ENCODE assay signal across 2 cellular contexts in genomic region chr6:111474771-111475170, GRCh38.
TF ChIP-seq lines count a peak whose summit lies in the region.

No MANE protein-coding gene starts in this region.

TF ChIP-seq in HepG2, 621 proteins besides CTCF, POLR2A, EP300 and RAD21:
- TF ChIP-seq ZNF160 (CRISPR knock-in tag; IDR thresholded peaks at IDR 0.05) = no peak
- TF ChIP-seq TFE3 (CRISPR knock-in tag; IDR thresholded peaks at IDR 0.05) = no peak
- TF ChIP-seq ZNF768 (CRISPR knock-in tag; IDR thresholded peaks at IDR 0.05) = no peak
- TF ChIP-seq ZNF276 (CRISPR knock-in tag; IDR thresholded peaks at IDR 0.05; ENCODE audit: low read depth) = no peak
- TF ChIP-seq ZNF142 (CRISPR knock-in tag; IDR thresholded peaks at IDR 0.05) = no peak
- TF ChIP-seq HDAC1 (CRISPR knock-in tag; IDR thresholded peaks at IDR 0.05) = no peak
- TF ChIP-seq MYNN (CRISPR knock-in tag; IDR thresholded peaks at IDR 0.05; ENCODE audit: low read depth) = no peak
- TF ChIP-seq ZNF552 (CRISPR knock-in tag; IDR thresholded peaks at IDR 0.05; ENCODE audit: borderline replicate concordance) = no peak
- no peak for TF ChIP-seq DRAP1 (CRISPR knock-in tag; IDR thresholded peaks at IDR 0.05)
- TF ChIP-seq ETV5 (CRISPR knock-in tag; IDR thresholded peaks at IDR 0.05; ENCODE audit: borderline replicate concordance) = no peak
- no peak for TF ChIP-seq ZNF326 (CRISPR knock-in tag; IDR thresholded peaks at IDR 0.05; ENCODE audit: borderline replicate concordance)
- TF ChIP-seq ZBTB46 (CRISPR knock-in tag; IDR thresholded peaks at IDR 0.05; ENCODE audit: borderline replicate concordance) = no peak
- TF ChIP-seq ZFP41 (CRISPR knock-in tag; IDR thresholded peaks at IDR 0.05; ENCODE audit: borderline replicate concordance) = no peak

TF ChIP-seq in K562, 482 proteins besides CTCF, POLR2A, EP300 and RAD21:
- TF ChIP-seq ZNF699 (CRISPR knock-in tag; IDR thresholded peaks at IDR 0.05; ENCODE audit: insufficient replicate concordance) (no peak), FOXP4 (CRISPR knock-in tag; IDR thresholded peaks at IDR 0.05; ENCODE audit: borderline replicate concordance) (no peak), NUFIP1 (IDR thresholded peaks at IDR 0.05; ENCODE audit: partially characterized antibody) (no peak), GTF2B (IDR thresholded peaks at IDR 0.05; ENCODE audit: extremely low read depth, insufficient read length) (no peak), ETV1 (tag; conservative IDR thresholded peaks at IDR 0.05; ENCODE audit: low read depth) (no peak), NELFE (IDR thresholded peaks at IDR 0.05; ENCODE audit: insufficient read depth, insufficient read length) (no peak), BRD4 (IDR thresholded peaks at IDR 0.05) (no peak), GABPB2 (CRISPR knock-in tag; conservative IDR thresholded peaks at IDR 0.05) (no peak), CEBPG (CRISPR knock-in tag; IDR thresholded peaks at IDR 0.05) (no peak), CEBPG (tag; conservative IDR thresholded peaks at IDR 0.05 in 1 of 2, IDR thresholded peaks at IDR 0.05 in 1 of 2) (no peak), TEAD4 (IDR thresholded peaks at IDR 0.05; ENCODE audit: low read length) (no peak), TEAD4 (CRISPR knock-in tag; IDR thresholded peaks at IDR 0.05; ENCODE audit: borderline replicate concordance) (no peak), DDX20 (tag; IDR thresholded peaks at IDR 0.05; ENCODE audit: low read depth) (no peak), SRSF1 (IDR thresholded peaks at IDR 0.05; ENCODE audit: low read depth, low read length) (no peak), CEBPZ (IDR thresholded peaks at IDR 0.05; ENCODE audit: borderline replicate concordance, low read depth, low read length) (no peak), RBBP5 (IDR thresholded peaks at IDR 0.05; ENCODE audit: borderline replicate concordance, insufficient read depth, low read length, poor library complexity, severe bottlenecking) (no peak), SIX5 (IDR thresholded peaks at IDR 0.05; ENCODE audit: borderline replicate concordance in 1 of 2, insufficient read depth in 1 of 2, low read depth in 1 of 2, low read length in 2 of 2) (no peak), SAFB2 (IDR thresholded peaks at IDR 0.05; ENCODE audit: borderline replicate concordance, low read depth, low read length, severe bottlenecking) (no peak), TCF7L2 (IDR thresholded peaks at IDR 0.05; ENCODE audit: low read depth, low read length) (no peak), NCOA6 (IDR thresholded peaks at IDR 0.05) (no peak), ZNF41 (CRISPR knock-in tag; conservative IDR thresholded peaks at IDR 0.05) (no peak), PRPF4 (IDR thresholded peaks at IDR 0.05; ENCODE audit: insufficient read depth, low read depth, low read length, poor library complexity, severe bottlenecking) (no peak)
